8 cellular contexts compared by ENCODE assay signal in the genomic region with DNA sequence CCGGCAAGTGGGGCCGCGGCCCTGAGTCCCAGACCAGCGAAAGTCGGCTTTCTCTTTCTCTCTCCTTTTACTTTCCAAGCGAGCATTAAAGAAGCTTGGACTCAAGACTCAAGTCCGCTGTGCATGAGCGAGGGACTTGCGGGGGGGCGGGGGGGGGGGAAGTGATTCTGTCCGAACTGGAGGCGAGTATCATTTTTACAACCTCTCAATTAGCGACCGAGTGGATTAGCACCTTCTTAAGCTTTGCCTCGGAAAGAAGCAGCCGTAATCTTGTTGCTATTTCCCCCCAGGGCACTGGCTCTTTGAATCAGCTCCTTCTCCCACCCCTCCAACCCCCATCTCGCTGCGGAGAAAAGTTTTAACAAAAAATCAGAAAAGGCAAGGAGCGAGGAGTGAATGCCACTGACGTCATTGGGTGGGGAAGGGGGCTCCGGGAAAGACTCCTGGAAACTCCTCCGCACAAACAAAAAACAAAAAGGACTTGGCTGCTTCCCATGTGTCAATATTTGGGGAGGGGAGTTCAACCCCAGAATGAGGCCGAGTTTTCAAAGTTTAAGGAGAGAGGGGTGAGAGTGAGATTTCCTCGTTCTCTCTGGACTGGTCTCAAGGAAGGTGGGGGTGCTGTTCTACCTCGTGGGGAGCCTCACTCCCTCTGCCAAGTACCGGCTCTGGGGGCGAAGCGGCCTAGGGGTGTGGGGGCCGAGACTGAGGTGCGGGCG. TPM values are rescaled to one million over a fixed set of nuclear protein-coding genes. Genes with fewer than 3 reads are reported as not detected.
DNase-seq lines count a peak whose midpoint lies in the region; ATAC-seq, FAIRE-seq and TF ChIP-seq lines count a peak whose summit lies in the region.

No MANE protein-coding gene starts in this region.

- WGBS in ovary, 3 donors, result 4 to 6% (median 4%) methylated on average over 31 of the region's 31 CpGs

- no peaks in the 10 kb centered on the region for H3K9me2 ChIP-seq in DOHH2 (replicated peaks; ENCODE audit: control insufficient read depth, low read length)

- H3K4me1 ChIP-seq in DOHH2 (ENCODE audit: control insufficient read depth, low read length) (no peaks in the 10 kb centered on the region), ovary (ENCODE audit: insufficient read depth) (peaks cover 18% of the 10 kb centered on the region)

- H3K27ac ChIP-seq in DOHH2 (ENCODE audit: low read depth, low read length) (no peak overlapping the region), ovary (no peak overlapping the region)

- ATAC-seq in GM19395 (IDR thresholded peaks at IDR 0.05; ENCODE audit: unreplicated experiment), result no peak
- ATAC-seq in left colon, result no peak

- no peaks in the 10 kb centered on the region for H3K79me2 ChIP-seq in DOHH2 (ENCODE audit: control insufficient read depth, low read length)

- TF ChIP-seq CTCF in DOHH2 (IDR thresholded peaks at IDR 0.05; ENCODE audit: low read depth, low read length, poor library complexity, severe bottlenecking), result no peak
- TF ChIP-seq CTCF in epithelial cell of esophagus (IDR thresholded peaks at IDR 0.05; ENCODE audit: insufficient read depth, low read depth, low read length, missing control alignments), result no peak
- no peak for TF ChIP-seq CTCF in ovary (IDR thresholded peaks at IDR 0.05)

- TF ChIP-seq POLR2A in ovary (IDR thresholded peaks at IDR 0.05), result no peak

- H3K27me3 ChIP-seq in DOHH2 (ENCODE audit: control insufficient read depth, low read length) (peaks cover 30% of the 10 kb centered on the region), ovary (peaks cover 12% of the 10 kb centered on the region)

- no peak overlapping the region for H3K4me3 ChIP-seq in DOHH2 (ENCODE audit: low read length)
- H3K4me3 ChIP-seq in epithelial cell of esophagus (ENCODE audit: low read length), result no peak overlapping the region
- H3K4me3 ChIP-seq in ovary, result peak overlapping the region; percentile 35

- TF ChIP-seq EP300 in ovary (IDR thresholded peaks at IDR 0.05), result no peak

- no peak for FAIRE-seq in urothelium cell line (lab: Jason Lieb, UNC)

- no peaks in the 10 kb centered on the region for H3F3A ChIP-seq in DOHH2 (ENCODE audit: control insufficient read depth, insufficient read depth)

- no peaks in the 10 kb centered on the region for H4K20me1 ChIP-seq in DOHH2 (ENCODE audit: control insufficient read depth, insufficient read depth, low read depth, low read length)

- H3K9me3 ChIP-seq in DOHH2 (ENCODE audit: control insufficient read depth, insufficient read depth, low read length), result peaks cover 6% of the 10 kb centered on the region; the same call in 1 of the 2 replicates
- no peaks in the 10 kb centered on the region for H3K9me3 ChIP-seq in ovary

- no peaks in the 10 kb centered on the region for H3K36me3 ChIP-seq in DOHH2 (ENCODE audit: control insufficient read depth, low read length)
- no peaks in the 10 kb centered on the region for H3K36me3 ChIP-seq in ovary

- intact Hi-C loops in ovary (cut with DNase I), result no loop called here
- intact Hi-C loops in left colon (cut with DNase I, micrococcal nuclease), result no loop called here

- peak overlapping the region; percentile 21; the same call in 1 of the 2 replicates for H3K4me2 ChIP-seq in DOHH2 (ENCODE audit: low read length)

- peak; percentile 23 for DNase-seq in NCI-H1694 (lab: John Stamatoyannopoulos, UW)
- DNase-seq in epithelial cell of esophagus (ENCODE audit: low read depth), result peak; percentile 27
- DNase-seq in ovary, result no peak
- no peak for DNase-seq in urothelium cell line (ENCODE audit: low spot score)
- DNase-seq in left colon, result no peak
- no peak for DNase-seq in SW 1271 (lab: John Stamatoyannopoulos, UW)

RNA-seq across cellular contexts. Expression of a gene that starts 2.3 kb away (rescaled TPM):
- not detected for total RNA-seq in ovary
- polyA plus RNA-seq in ovary, result not detected
- 1 to 10 TPM; 1.5 to 1.8 TPM for total RNA-seq in left colon

Comparison
In these comparisons a context has a peak if more than half of its experiments do, and no peak if none do; other contexts are left out.
1. DNase-seq: peak in NCI-H1694 (single experiment) and epithelial cell of esophagus (single experiment); none in ovary (0 of 5), urothelium cell line (single experiment), left colon (0 of 2) and SW 1271 (0 of 2).